In the genomic region with DNA sequence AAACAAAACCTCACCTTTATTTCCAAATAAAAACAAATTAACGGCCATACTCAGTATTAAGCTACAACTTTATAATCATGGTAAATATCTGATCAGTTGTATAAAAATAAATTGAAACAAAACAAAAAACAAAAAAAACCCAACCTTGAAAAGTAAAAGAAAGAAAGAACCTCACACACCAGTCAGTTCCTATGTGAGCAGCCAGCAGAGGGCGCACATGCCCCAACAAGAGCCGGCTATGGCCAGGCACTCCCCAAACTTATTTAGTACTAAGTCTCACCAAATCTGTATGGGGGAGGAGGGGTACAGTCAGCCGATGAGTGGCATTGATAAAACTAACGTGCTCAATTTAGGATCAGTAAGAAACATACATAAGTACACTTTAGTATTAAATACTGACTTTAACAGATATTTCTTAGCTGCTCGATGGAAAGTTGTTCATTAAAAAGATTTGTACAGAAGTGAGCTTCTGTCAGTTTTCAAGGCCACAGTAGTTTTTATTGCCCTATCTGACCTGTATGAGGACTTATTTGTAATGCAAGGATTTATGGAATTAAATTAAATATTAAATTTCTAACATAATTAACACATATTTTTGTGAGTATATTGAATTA, we compare ENCODE assay signal across 8 cellular contexts.
A peak's percentile ranks its signal among the peaks of the same experiment; 100 is the strongest.
DNase-seq lines count a peak whose midpoint lies in the region; ATAC-seq, FAIRE-seq and TF ChIP-seq lines count a peak whose summit lies in the region.

No MANE protein-coding gene starts in this region.

- peak; percentile 100 for ATAC-seq in DND-41 (ENCODE audit: insufficient read depth, low read depth)
- ATAC-seq in GM21737 (IDR thresholded peaks at IDR 0.05; ENCODE audit: unreplicated experiment) = peak; percentile 86
- peak; percentile 71 for ATAC-seq in activated T-helper 17 cell treated with anti-CD3 and anti-CD28 coated beads, Interleukin-2, amount 50 U/mL, for 72 hours (replicated peaks)
- ATAC-seq in pancreas = peak; percentile 80 to 94 (median 94)

- H3K27ac ChIP-seq in DND-41 (ENCODE audit: low read length) (no peak overlapping the region), pancreas (no peak overlapping the region), transverse colon (no peak overlapping the region)

- no peaks in the 10 kb centered on the region for H3K27me3 Mint-ChIP-seq in activated T-helper 17 cell treated with anti-CD3 and anti-CD28 coated beads, Interleukin-2, amount 50 U/mL, for 72 hours

- H3K9ac ChIP-seq in DND-41 (ENCODE audit: low read depth, low read length) = no peak overlapping the region

- H3K4me1 ChIP-seq in DND-41 (ENCODE audit: insufficient read depth, low read length) = no peaks in the 10 kb centered on the region
- peaks cover 0 to under 1% (median 0%) of the 10 kb centered on the region in 3 donors for H3K4me1 ChIP-seq in pancreas
- H3K4me1 ChIP-seq in transverse colon = peaks cover 0 to 19% (median 0%) of the 10 kb centered on the region in 4 donors

- intact Hi-C loops in pancreas (cut with DNase I) = loop anchor here in 1 of 3 donors (10.0 kb wide), 1 partner anchor 1159 kb away; no protein-coding TSS in a partner anchor
- intact Hi-C loops in transverse colon (cut with DNase I; ENCODE audit: low total_unique reads) = loop anchor here (10.0 kb wide), 1 partner anchor 181 kb away; no protein-coding TSS in a partner anchor

- H3K27ac Mint-ChIP-seq in activated T-helper 17 cell treated with anti-CD3 and anti-CD28 coated beads, Interleukin-2, amount 50 U/mL, for 72 hours = no peak overlapping the region

- in situ Hi-C loops in transverse colon (cut with MboI; ENCODE audit: low pct_ligation_motif_present in 1 of 4, low pct_unique_long_range_greater_than_20kb in 1 of 4, low sequenced_read_pairs in 3 of 4) = loop anchor here (10.0 to 25.0 kb wide), 7 partner anchors 169 to 1159 kb away; a partner anchor contains a TSS

- no peak overlapping the region for H3K4me2 ChIP-seq in DND-41 (ENCODE audit: insufficient read depth, low read length)

- H4K20me1 ChIP-seq in DND-41 (ENCODE audit: insufficient read depth, low read length) = 0 out of 2 replicates have a peak, but pooled peaks cover 3% of the 10 kb centered on the region

- 16 to 18% methylated on average over 6 of the region's 6 CpGs for WGBS in pancreas, 2 donors
- WGBS in transverse colon (ENCODE audit: low coverage in 1 of 2), 2 donors = 16 to 18% methylated on average over 6 of the region's 6 CpGs

- no peak overlapping the region for H2AFZ ChIP-seq in DND-41 (ENCODE audit: low read depth, low read length)

- H3K36me3 Mint-ChIP-seq in activated T-helper 17 cell treated with anti-CD3 and anti-CD28 coated beads, Interleukin-2, amount 50 U/mL, for 72 hours (ENCODE audit: low read depth) = no peaks in the 10 kb centered on the region

- H3K4me3 ChIP-seq in DND-41 (ENCODE audit: low read depth in 1 of 2, low read length in 2 of 2) (no peak overlapping the region), foreskin fibroblast (ENCODE audit: low read depth in 1 of 2, low read length in 2 of 2) (no peak overlapping the region), pancreas (no peak overlapping the region), transverse colon (no peak overlapping the region)

- no peak for TF ChIP-seq EP300 in transverse colon (IDR thresholded peaks at IDR 0.05; ENCODE audit: low read depth)

- no peaks in the 10 kb centered on the region for H3K27me3 ChIP-seq in DND-41 (ENCODE audit: insufficient read depth, low read length, poor library complexity)
- H3K27me3 ChIP-seq in pancreas = no peaks in the 10 kb centered on the region
- no peaks in the 10 kb centered on the region for H3K27me3 ChIP-seq in transverse colon

- no peaks in the 10 kb centered on the region for H3K9me3 Mint-ChIP-seq in activated T-helper 17 cell treated with anti-CD3 and anti-CD28 coated beads, Interleukin-2, amount 50 U/mL, for 72 hours

- no peaks in the 10 kb centered on the region for H3K36me3 ChIP-seq in DND-41 (ENCODE audit: insufficient read depth, low read length)
- H3K36me3 ChIP-seq in pancreas = no peaks in the 10 kb centered on the region
- no peaks in the 10 kb centered on the region for H3K36me3 ChIP-seq in transverse colon

- peak; percentile 79 for DNase-seq in DND-41
- peak; percentile 57 to 63 for DNase-seq in Kasumi-1 (lab: John Stamatoyannopoulos, UW)
- DNase-seq in RPMI7951 (ENCODE audit: low read depth) = peak; percentile 73
- DNase-seq in foreskin fibroblast = peak; percentile 72 to 94
- DNase-seq in pancreas = peak; percentile 56 to 93 (median 78)
- peak; percentile 82 for DNase-seq in transverse colon

- H3K79me2 ChIP-seq in DND-41 (ENCODE audit: insufficient read depth, low read length) = no peaks in the 10 kb centered on the region

- H3K9me3 ChIP-seq in DND-41 (ENCODE audit: insufficient read depth, low read length, severe bottlenecking) (no peaks in the 10 kb centered on the region), pancreas (no peaks in the 10 kb centered on the region), transverse colon (no peaks in the 10 kb centered on the region)

- TF ChIP-seq POLR2A in transverse colon (IDR thresholded peaks at IDR 0.05) = no peak

- TF ChIP-seq CTCF in DND-41 (IDR thresholded peaks at IDR 0.05; ENCODE audit: borderline replicate concordance, extremely low read depth, low read length, poor library complexity, severe bottlenecking) (peak; percentile 92), foreskin fibroblast (IDR thresholded peaks at IDR 0.05; ENCODE audit: low read depth, low read length) (peak; percentile 84), pancreas (IDR thresholded peaks at IDR 0.05) (peak; percentile 59 to 81 (median 74)), transverse colon (IDR thresholded peaks at IDR 0.05) (peak; percentile 77 to 89 (median 87))

- H3K4me3 Mint-ChIP-seq in activated T-helper 17 cell treated with anti-CD3 and anti-CD28 coated beads, Interleukin-2, amount 50 U/mL, for 72 hours = no peak overlapping the region

- FAIRE-seq in pancreas (lab: Jason Lieb, UNC) = peak; percentile 93

- H3K4me1 Mint-ChIP-seq in activated T-helper 17 cell treated with anti-CD3 and anti-CD28 coated beads, Interleukin-2, amount 50 U/mL, for 72 hours = no peaks in the 10 kb centered on the region
